In genomic region chr6:137240168-137240567, GRCh38 we compare ENCODE assay signal across 12 cellular contexts. TPM values are rescaled to one million over a fixed set of nuclear protein-coding genes. Genes with fewer than 3 reads are reported as not detected.
DNase-seq lines count a peak whose midpoint lies in the region; ATAC-seq, FAIRE-seq and TF ChIP-seq lines count a peak whose summit lies in the region.
"Had no signal": no experiment of that assay in that cellular context is flagged by ENCODE, and none has a peak within 500 bp of the region (broad histone marks: within the 10 kb centered on the region; RNA-seq: fewer than 3 reads in every experiment).

No MANE protein-coding gene starts in this region.

- DNase-seq in AG08395 (ENCODE audit: low spot score) (peak; percentile 27), MV-4-11 (lab: John Stamatoyannopoulos, UW) (peak; percentile 99), chondrocyte (ENCODE audit: low spot score) (no peak), lung (ENCODE audit: low spot score) (peak; percentile 59), NCI-H1048 (lab: John Stamatoyannopoulos, UW) (no peak), HTR-8/SVneo (ENCODE audit: insufficient read length, low spot score) (no peak)
- DNase-seq: activated gamma-delta T cell; NCI-H146; stimulated activated CD8-positive, alpha-beta memory T cell treated with anti-CD3 and anti-CD28 coated beads, Interleukin-4, amount 100 ng/mL, for 48 hours had no signal

- 4 to 22% methylated on average over 1 of the region's 1 CpG for WGBS in lung, 2 donors

- H3K36me3 ChIP-seq in lung (ENCODE audit: control insufficient read depth in 2 of 2, insufficient read depth in 2 of 2, low read length in 2 of 2) = no peaks in the 10 kb centered on the region

- H3K9me3 ChIP-seq in lung (ENCODE audit: control insufficient read depth in 2 of 2, insufficient read depth in 1 of 2, low read length in 1 of 2) = no peaks in the 10 kb centered on the region

- no peak overlapping the region for H3K4me3 ChIP-seq in lung

- no peaks in the 10 kb centered on the region for H3K36me3 Mint-ChIP-seq in chondrocyte (ENCODE audit: low read depth)

- no peak overlapping the region for H3K27ac ChIP-seq in lung (ENCODE audit: low read depth in 1 of 2, low read length in 1 of 2)

- H3K27me3 Mint-ChIP-seq in chondrocyte (ENCODE audit: low read depth) = no peaks in the 10 kb centered on the region
- H3K27me3 Mint-ChIP-seq: B cell had no signal

- peak overlapping the region; percentile 53 for H3K27ac Mint-ChIP-seq in chondrocyte (ENCODE audit: unreplicated experiment)
- H3K27ac Mint-ChIP-seq: B cell had no signal

- TF ChIP-seq CTCF in chondrocyte (IDR thresholded peaks at IDR 0.05) (no peak), lung (IDR thresholded peaks at IDR 0.05; ENCODE audit: control extremely low read depth, extremely low read depth) (no peak)

- H3K27me3 ChIP-seq in lung (ENCODE audit: control insufficient read depth, insufficient read depth) = no peaks in the 10 kb centered on the region

- H3K4me1 ChIP-seq in lung (ENCODE audit: control insufficient read depth in 2 of 2, insufficient read depth in 2 of 2, low read length in 2 of 2) = peaks cover 0 to 3% of the 10 kb centered on the region in 2 donors

- FAIRE-seq in HTR-8/SVneo (lab: Jason Lieb, UNC) = no peak

- no peak overlapping the region for H3K4me3 Mint-ChIP-seq in chondrocyte (ENCODE audit: unreplicated experiment)
- H3K4me3 Mint-ChIP-seq: B cell had no signal

- H3K4me1 Mint-ChIP-seq in chondrocyte (ENCODE audit: low read depth) = peaks cover 60% of the 10 kb centered on the region

- H3K9me3 Mint-ChIP-seq in chondrocyte (ENCODE audit: low read depth) = peaks cover 6% of the 10 kb centered on the region

- peak; percentile 68 for ATAC-seq in lung (ENCODE audit: insufficient read depth, low FRiP score)
- no peak for ATAC-seq in HG02642 (IDR thresholded peaks at IDR 0.05; ENCODE audit: poor library complexity, unreplicated experiment)
- ATAC-seq in HG03460 (IDR thresholded peaks at IDR 0.05; ENCODE audit: unreplicated experiment) = no peak

RNA-seq across cellular contexts. Expression of gene IFNGR1, which starts 21.0 kb away (rescaled TPM):
- total RNA-seq in chondrocyte (29.1 to 52.7 TPM (median 51.8 TPM) in 3 replicates), lung (100 to 1,000 TPM; 134 to 165 TPM)
- polyA plus RNA-seq in lung = 100 to 1,000 TPM; 108 to 327 TPM

Comparison
In these comparisons a context has a peak if more than half of its experiments do, and no peak if none do; other contexts are left out.
1. DNase-seq: peak in AG08395 (single experiment), MV-4-11 (single experiment) and lung (single experiment); none in chondrocyte (single experiment), NCI-H1048 (single experiment) and HTR-8/SVneo (single experiment).